In genomic region chr16:31875112-31875803, GRCh38 we compare ENCODE assay signal across 8 cellular contexts. TPM values are rescaled to one million over a fixed set of nuclear protein-coding genes. Genes with fewer than 3 reads are reported as not detected.
DNase-seq lines count a peak whose midpoint lies in the region; ATAC-seq and TF ChIP-seq lines count a peak whose summit lies in the region.

No MANE protein-coding gene starts in this region.

- intact Hi-C loops in transverse colon (cut with DNase I; ENCODE audit: low total_unique reads) = no loop called here

- peaks cover 7% of the 10 kb centered on the region for H3K9me3 Mint-ChIP-seq in activated T-cell treated with anti-CD3 and anti-CD28 coated beads, Interleukin-2, amount 50 U/mL, for 4 hours

- no peaks in the 10 kb centered on the region for H3K27me3 ChIP-seq in iPS-18a (ENCODE audit: control insufficient read depth, insufficient read depth, low read length)
- H3K27me3 ChIP-seq in transverse colon = no peaks in the 10 kb centered on the region

- peaks cover 77% of the 10 kb centered on the region for H3K4me1 Mint-ChIP-seq in activated T-cell treated with anti-CD3 and anti-CD28 coated beads, Interleukin-2, amount 50 U/mL, for 4 hours (ENCODE audit: low read depth)

- WGBS in transverse colon (ENCODE audit: low coverage in 1 of 2), 2 donors = 51 to 83% methylated on average over 3 to 5 of the region's 5 CpGs

- H3K36me3 ChIP-seq in iPS-18a (ENCODE audit: control insufficient read depth, low read depth, low read length) (no peaks in the 10 kb centered on the region), transverse colon (no peaks in the 10 kb centered on the region)

- H3K36me3 Mint-ChIP-seq in activated T-cell treated with anti-CD3 and anti-CD28 coated beads, Interleukin-2, amount 50 U/mL, for 4 hours (ENCODE audit: insufficient read depth) = peaks cover 47% of the 10 kb centered on the region

- H3K9ac ChIP-seq in iPS-18a (ENCODE audit: low read length) = no peak overlapping the region

- peak; percentile 37 for DNase-seq in activated naive CD4-positive, alpha-beta T cell treated with Interleukin-2 at 50 U/mL for 16 hours
- DNase-seq in activated naive CD4-positive, alpha-beta T cell treated with anti-CD3 and anti-CD28 coated beads, Interleukin-2, amount 50 U/mL, for 16 hours = no peak
- DNase-seq in activated T-cell treated with anti-CD3 and anti-CD28 coated beads, Interleukin-2, amount 50 U/mL, for 4 hours = no peak
- DNase-seq in transverse colon = no peak
- DNase-seq in DMS153 (lab: John Stamatoyannopoulos, UW) = no peak

- TF ChIP-seq CTCF in transverse colon (IDR thresholded peaks at IDR 0.05) = no peak

- in situ Hi-C loops in transverse colon (cut with MboI; ENCODE audit: low pct_ligation_motif_present in 1 of 4, low pct_unique_long_range_greater_than_20kb in 1 of 4, low sequenced_read_pairs in 3 of 4) = loop anchor here in 1 of 4 donors (25.0 kb wide), 1 partner anchor 413 kb away; the partner anchor contains the start of genes ARMC5 and TGFB1I1

- H3K4me3 ChIP-seq in iPS-18a (ENCODE audit: low read length) (peak overlapping the region; percentile 76), transverse colon (peak overlapping the region in 2 of 4 donors; percentile 99 to 100)

- no peaks in the 10 kb centered on the region for H3K9me3 ChIP-seq in iPS-18a (ENCODE audit: control insufficient read depth, low read depth, low read length)
- H3K9me3 ChIP-seq in transverse colon = no peaks in the 10 kb centered on the region

- no peak for ATAC-seq in activated T-cell treated with anti-CD3 and anti-CD28 coated beads, Interleukin-2, amount 50 U/mL, for 4 hours
- no peak for ATAC-seq in GM18519 (IDR thresholded peaks at IDR 0.05; ENCODE audit: low FRiP score, unreplicated experiment)
- no peak for ATAC-seq in GM18505 (IDR thresholded peaks at IDR 0.05; ENCODE audit: unreplicated experiment)

- TF ChIP-seq POLR2A in transverse colon (IDR thresholded peaks at IDR 0.05) (no peak), GM18505 (IDR thresholded peaks at IDR 0.05; ENCODE audit: borderline replicate concordance, extremely low read depth, insufficient read depth, insufficient read length) (no peak)

- H3K4me1 ChIP-seq in iPS-18a (ENCODE audit: control insufficient read depth, low read depth, low read length) (peaks cover 7% of the 10 kb centered on the region), transverse colon (peaks cover 30 to 59% (median 43%) of the 10 kb centered on the region in 4 donors)

- no peaks in the 10 kb centered on the region for H3K27me3 Mint-ChIP-seq in activated T-cell treated with anti-CD3 and anti-CD28 coated beads, Interleukin-2, amount 50 U/mL, for 4 hours (ENCODE audit: low read depth)

- TF ChIP-seq EP300 in transverse colon (IDR thresholded peaks at IDR 0.05; ENCODE audit: low read depth) = no peak

- H3K27ac ChIP-seq in iPS-18a (ENCODE audit: low read length) (no peak overlapping the region), transverse colon (peak overlapping the region; percentile 93 to 99 (median 98))

- H3K4me3 Mint-ChIP-seq in activated T-cell treated with anti-CD3 and anti-CD28 coated beads, Interleukin-2, amount 50 U/mL, for 4 hours = peak overlapping the region; percentile 88

RNA-seq across cellular contexts. Expression of gene ZNF267, which starts 1.7 kb away (rescaled TPM):
- 10 to 100 TPM; 52.7 to 69.4 (median 66.9) TPM for total RNA-seq in activated T-cell treated with anti-CD3 and anti-CD28 coated beads, Interleukin-2, amount 50 U/mL, for 4 hours
- total RNA-seq in transverse colon = 10 to 100 TPM in 2 of 4 donors, 1 to 10 TPM in 2; 3.4 to 14.1 (median 9.0) TPM
